ENCODE assay signal across 10 cellular contexts in the genomic region with DNA sequence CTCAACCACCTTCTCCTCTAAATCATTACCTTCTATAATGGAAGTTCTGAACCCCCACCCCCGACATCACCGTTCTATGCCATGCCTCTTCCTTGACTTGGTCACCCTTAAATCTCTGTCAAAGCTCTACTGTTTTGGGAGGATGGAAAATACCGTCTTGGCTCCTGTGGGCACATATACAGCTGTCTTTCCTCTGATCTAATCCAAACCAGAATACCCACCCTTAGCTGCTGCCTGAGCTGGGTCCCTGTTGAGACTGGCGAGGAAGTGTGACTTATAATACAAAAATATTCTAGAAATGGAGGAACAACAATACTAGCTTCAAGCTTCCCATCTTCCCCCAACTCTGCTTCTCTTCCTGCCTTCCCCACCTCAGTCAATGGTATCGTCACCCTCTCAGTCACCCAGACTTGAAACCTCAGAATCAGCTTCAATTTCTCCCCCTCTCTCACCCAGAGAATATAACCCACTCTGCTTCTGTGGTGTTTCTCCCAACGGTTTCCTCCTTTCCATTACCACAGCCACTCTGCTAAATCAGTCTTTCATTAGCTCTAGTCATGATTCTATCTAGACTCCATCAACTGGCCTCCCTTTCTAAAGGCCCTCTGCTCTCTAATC. TPM values are rescaled to one million over a fixed set of nuclear protein-coding genes. Genes with fewer than 3 reads are reported as not detected.
DNase-seq lines count a peak whose midpoint lies in the region; ATAC-seq and TF ChIP-seq lines count a peak whose summit lies in the region.
"Had no signal": no experiment of that assay in that cellular context is flagged by ENCODE, and none has a peak within 500 bp of the region (broad histone marks: within the 10 kb centered on the region; RNA-seq: fewer than 3 reads in every experiment).

No MANE protein-coding gene starts in this region.

- ATAC-seq in HG03139 (IDR thresholded peaks at IDR 0.05; ENCODE audit: unreplicated experiment), result peak; percentile 29
- ATAC-seq in activated naive CD4-positive, alpha-beta T cell treated with anti-CD3 and anti-CD28 coated beads, Interleukin-2, amount 50 U/mL, for 72 hours, result peak; percentile 50 to 54
- no peak for ATAC-seq in HG03025 (IDR thresholded peaks at IDR 0.05; ENCODE audit: low FRiP score, unreplicated experiment)
- no peak for ATAC-seq in PC-3

- no peak overlapping the region for H3K9ac ChIP-seq in PC-3 (ENCODE audit: low read length)

- H3K4me1 ChIP-seq in transverse colon (peaks cover 0 to 4% (median 0%) of the 10 kb centered on the region in 4 donors), PC-3 (ENCODE audit: insufficient read depth, low read length) (no peaks in the 10 kb centered on the region)

- peak; percentile 30 for TF ChIP-seq POLR2A in transverse colon (IDR thresholded peaks at IDR 0.05)

- no peaks in the 10 kb centered on the region for H3K9me3 Mint-ChIP-seq in activated naive CD4-positive, alpha-beta T cell treated with anti-CD3 and anti-CD28 coated beads, Interleukin-2, amount 50 U/mL, for 72 hours

- H3K27ac Mint-ChIP-seq in activated naive CD4-positive, alpha-beta T cell treated with anti-CD3 and anti-CD28 coated beads, Interleukin-2, amount 50 U/mL, for 72 hours, result peak overlapping the region; percentile 96 to 98

- POLR2A ChIA-PET in PC-3 (lab: Charles Lee; ENCODE audit: unreplicated experiment), result interaction anchor here (0.6 kb wide), 1 partner anchor 431 kb away, joined by 3 read pairs; no protein-coding TSS in a partner anchor

- no peaks in the 10 kb centered on the region for H3F3A ChIP-seq in PC-3 (ENCODE audit: low read length, unreplicated experiment)

- in situ Hi-C loops in transverse colon (cut with MboI; ENCODE audit: low pct_ligation_motif_present in 1 of 4, low pct_unique_long_range_greater_than_20kb in 1 of 4, low sequenced_read_pairs in 3 of 4), result no loop called here

- DNase-seq in activated effector memory CD4-positive, alpha-beta T cell treated with anti-CD3 and anti-CD28 coated beads, Interleukin-2, amount 50 U/mL, for 16 hours, result peak; percentile 66
- no peak for DNase-seq in activated effector memory CD4-positive, alpha-beta T cell treated with Interleukin-2 at 50 U/mL for 16 hours
- no peak for DNase-seq in activated naive CD4-positive, alpha-beta T cell treated with anti-CD3 and anti-CD28 coated beads, Interleukin-2, amount 50 U/mL, for 72 hours (ENCODE audit: low spot score in 2 of 2)
- no peak for DNase-seq in transverse colon
- DNase-seq in HPDE6-E6E7 (ENCODE audit: extremely low spot score), result no peak
- no peak for DNase-seq in PC-3
- DNase-seq: NCI-H1417 had no signal

- CTCF ChIA-PET in PC-3 (lab: Charles Lee), result no interaction called here

- no peak overlapping the region for H2AFZ ChIP-seq in PC-3 (ENCODE audit: low read length)

- H3K4me2 ChIP-seq in PC-3 (ENCODE audit: low read length), result no peak overlapping the region

- H3K9me3 ChIP-seq in transverse colon, result no peaks in the 10 kb centered on the region
- no peaks in the 10 kb centered on the region for H3K9me3 ChIP-seq in PC-3 (ENCODE audit: low read length)

- BruUV-seq in PC-3 (replicated peaks; lab: Mats Ljungman, UMichigan), result no TSS peak

- H3K27ac ChIP-seq in transverse colon (peak overlapping the region; percentile 44 to 84 (median 68)), PC-3 (ENCODE audit: low read length) (no peak overlapping the region)
- H3K27ac ChIP-seq: C4-2B had no signal

- H3K27me3 ChIP-seq in transverse colon (no peaks in the 10 kb centered on the region), PC-3 (ENCODE audit: low read length) (no peaks in the 10 kb centered on the region)

- intact Hi-C loops in transverse colon (cut with DNase I; ENCODE audit: low total_unique reads) (no loop called here), PC-3 (cut with micrococcal nuclease) (no loop called here)

- H3K36me3 Mint-ChIP-seq in activated naive CD4-positive, alpha-beta T cell treated with anti-CD3 and anti-CD28 coated beads, Interleukin-2, amount 50 U/mL, for 72 hours, result peaks cover 39 to 44% of the 10 kb centered on the region in 2 donors

- no peaks in the 10 kb centered on the region for H3K9me2 ChIP-seq in PC-3 (replicated peaks; ENCODE audit: low read length)

- H3K79me2 ChIP-seq in PC-3 (ENCODE audit: low read length), result no peaks in the 10 kb centered on the region

- no peaks in the 10 kb centered on the region for H4K20me1 ChIP-seq in PC-3 (ENCODE audit: low read length)

- TF ChIP-seq EP300 in transverse colon (IDR thresholded peaks at IDR 0.05; ENCODE audit: low read depth), result no peak

- TF ChIP-seq CTCF in transverse colon (IDR thresholded peaks at IDR 0.05), result no peak
- TF ChIP-seq CTCF in PC-3 (conservative IDR thresholded peaks at IDR 0.05; ENCODE audit: low read depth, low read length), result no peak

- H3K36me3 ChIP-seq in transverse colon (no peaks in the 10 kb centered on the region), PC-3 (ENCODE audit: low read depth, low read length) (no peaks in the 10 kb centered on the region)

- 59% methylated on average over 6 of the region's 6 CpGs; no CpG with 5 or more reads in 1 of the 2 donors for WGBS in transverse colon (ENCODE audit: low coverage in 1 of 2), 2 donors

- peak overlapping the region in 1 of 4 donors; percentile 48 for H3K4me3 ChIP-seq in transverse colon
- H3K4me3 ChIP-seq in PC-3 (ENCODE audit: low read length), result no peak overlapping the region

RNA-seq across cellular contexts. Expression of a gene that starts 0.6 kb away (rescaled TPM):
- total RNA-seq in activated naive CD4-positive, alpha-beta T cell treated with anti-CD3 and anti-CD28 coated beads, Interleukin-2, amount 50 U/mL, for 72 hours, result 100 to 1,000 TPM; 164 to 349 TPM
- total RNA-seq in transverse colon (100 to 1,000 TPM in 1 of 4 donors, 10 to 100 TPM in 2, 1 to 10 TPM in 1; 3.8 to 231 (median 44.0) TPM), PC-3 (2014; rRNA removed) (not detected in 2 replicates)

RNA-seq across cellular contexts. Expression of a gene that starts 5.4 kb away (rescaled TPM):
- total RNA-seq in activated naive CD4-positive, alpha-beta T cell treated with anti-CD3 and anti-CD28 coated beads, Interleukin-2, amount 50 U/mL, for 72 hours, result 10 to 100 TPM in 1 of 2 donors, 1 to 10 TPM in 1; 7.5 to 20.7 TPM
- total RNA-seq in transverse colon (not detected), PC-3 (2014; rRNA removed) (not detected in 2 replicates)

RNA-seq across cellular contexts. Expression of a gene that starts 6.4 kb away (rescaled TPM):
- 10 to 100 TPM; 57.5 to 86.5 TPM for total RNA-seq in activated naive CD4-positive, alpha-beta T cell treated with anti-CD3 and anti-CD28 coated beads, Interleukin-2, amount 50 U/mL, for 72 hours
- 10 to 100 TPM; 26.5 to 41.4 (median 40.0) TPM for total RNA-seq in transverse colon
- total RNA-seq in PC-3 (2014; rRNA removed), result 28.1 and 45.8 TPM in 2 replicates

RNA-seq across cellular contexts. Expression of a gene that starts 16.3 kb away (rescaled TPM):
- total RNA-seq in activated naive CD4-positive, alpha-beta T cell treated with anti-CD3 and anti-CD28 coated beads, Interleukin-2, amount 50 U/mL, for 72 hours, result 10 to 100 TPM in 1 of 2 donors, 1 to 10 TPM in 1; 8.2 to 22.8 TPM
- total RNA-seq in transverse colon (100 to 1,000 TPM in 1 of 4 donors, 10 to 100 TPM in 3; 23.3 to 152 (median 35.4) TPM), PC-3 (2014; rRNA removed) (5.1 and 5.6 TPM in 2 replicates)

RNA-seq across cellular contexts. Expression of a gene that starts 32.7 kb away (rescaled TPM):
- 1 to 10 TPM; 2.1 to 3.6 TPM for total RNA-seq in activated naive CD4-positive, alpha-beta T cell treated with anti-CD3 and anti-CD28 coated beads, Interleukin-2, amount 50 U/mL, for 72 hours
- 1 to 10 TPM in 1 of 4 donors, under 1 TPM in 2, not detected in 1; 0.40 to 1.1 (median 0.64) TPM for total RNA-seq in transverse colon
- total RNA-seq in PC-3 (2014; rRNA removed), result 0.23 and 0.29 TPM in 2 replicates

Comparison
In these comparisons a context has a peak if more than half of its experiments do, and no peak if none do; other contexts are left out.
1. ATAC-seq: peak in HG03139 (single experiment) and activated naive CD4-positive, alpha-beta T cell treated with anti-CD3 and anti-CD28 coated beads, Interleukin-2, amount 50 U/mL, for 72 hours (2 of 2); none in HG03025 (single experiment) and PC-3 (single experiment).